13 cellular contexts compared by ENCODE assay signal in genomic region chr12:93149228-93149627, GRCh38.
A peak's percentile ranks its signal among the peaks of the same experiment; 100 is the strongest.
DNase-seq lines count a peak whose midpoint lies in the region; ATAC-seq and TF ChIP-seq lines count a peak whose summit lies in the region.
"Had no signal": no experiment of that assay in that cellular context is flagged by ENCODE, and none has a peak within 500 bp of the region (broad histone marks: within the 10 kb centered on the region; RNA-seq: fewer than 3 reads in every experiment).

No MANE protein-coding gene starts in this region.

- no peaks in the 10 kb centered on the region for H3K9me2 ChIP-seq in hepatocyte (replicated peaks; ENCODE audit: insufficient read depth)

- H2BK120ac ChIP-seq in trophoblast cell (ENCODE audit: insufficient read depth, low read length, poor library complexity), result no peak overlapping the region

- TF ChIP-seq EP300 in gastroesophageal sphincter (IDR thresholded peaks at IDR 0.05), result no peak

- H3K79me2 ChIP-seq in hepatocyte (no peaks in the 10 kb centered on the region), trophoblast cell (ENCODE audit: control insufficient read depth, insufficient read depth, low read length, poor library complexity) (no peaks in the 10 kb centered on the region)

- H3K27ac ChIP-seq in hepatocyte (peak overlapping the region; percentile 90), trophoblast cell (ENCODE audit: low read depth, low read length) (no peak overlapping the region), gastroesophageal sphincter (no peak overlapping the region)

- no peak overlapping the region for H3K4ac ChIP-seq in trophoblast cell (ENCODE audit: low read depth, low read length)

- no peak overlapping the region for H3K18ac ChIP-seq in trophoblast cell (ENCODE audit: low read length)

- peak; percentile 26 for DNase-seq in LoVo (ENCODE audit: low spot score)
- peak; percentile 62 for DNase-seq in hepatocyte (ENCODE audit: low spot score)
- DNase-seq in trophoblast cell, result peak; percentile 45 to 58
- no peak for DNase-seq in activated effector memory CD4-positive, alpha-beta T cell treated with anti-CD3 and anti-CD28 coated beads, Interleukin-2, amount 50 U/mL, for 16 hours
- DNase-seq: CD8-positive, alpha-beta T cell; COR-L47; DND-41; GDM1; HCEC 1CT had no signal

- no peak overlapping the region for H4K12ac ChIP-seq in trophoblast cell (ENCODE audit: low read depth, low read length)

- H2AK5ac ChIP-seq in trophoblast cell (ENCODE audit: low read length), result no peak overlapping the region

- no peak overlapping the region for H3K4me3 ChIP-seq in hepatocyte
- no peak overlapping the region for H3K4me3 ChIP-seq in trophoblast cell (ENCODE audit: low read depth, low read length)
- H3K4me3 ChIP-seq in gastroesophageal sphincter, result no peak overlapping the region

- H2BK12ac ChIP-seq in trophoblast cell (ENCODE audit: low read length), result no peak overlapping the region

- H3K4me2 ChIP-seq in hepatocyte (no peak overlapping the region), trophoblast cell (ENCODE audit: low read length) (no peak overlapping the region)

- no peak overlapping the region for H3K9ac ChIP-seq in trophoblast cell (ENCODE audit: low read length)

- no peak overlapping the region for H3K23ac ChIP-seq in trophoblast cell (ENCODE audit: low read length)

- no peaks in the 10 kb centered on the region for H3K9me3 ChIP-seq in hepatocyte (ENCODE audit: low read depth)
- no peaks in the 10 kb centered on the region for H3K9me3 ChIP-seq in trophoblast cell (ENCODE audit: insufficient read depth, low read depth, low read length)
- no peaks in the 10 kb centered on the region for H3K9me3 ChIP-seq in gastroesophageal sphincter

- H3K4me1 ChIP-seq in hepatocyte (ENCODE audit: insufficient read depth) (peaks cover 27% of the 10 kb centered on the region), trophoblast cell (ENCODE audit: control insufficient read depth in 1 of 2, insufficient read depth in 2 of 2, low read length in 2 of 2) (peaks cover 0 to 2% of the 10 kb centered on the region in 2 experiments), gastroesophageal sphincter (peaks cover 0 to 11% (median 6%) of the 10 kb centered on the region in 3 donors)

- no peak for ATAC-seq in gastroesophageal sphincter
- ATAC-seq in GM18498 (IDR thresholded peaks at IDR 0.05; ENCODE audit: unreplicated experiment), result no peak
- ATAC-seq in GM18858 (IDR thresholded peaks at IDR 0.05; ENCODE audit: unreplicated experiment), result no peak
- ATAC-seq: CD8-positive, alpha-beta T cell; HepG2 had no signal

- H3K14ac ChIP-seq in trophoblast cell (ENCODE audit: low read length), result no peak overlapping the region

- no peak for TF ChIP-seq POLR2A in gastroesophageal sphincter (IDR thresholded peaks at IDR 0.05)

- no peak overlapping the region for H4K91ac ChIP-seq in trophoblast cell (ENCODE audit: low read depth, low read length)

- WGBS in hepatocyte (ENCODE audit: low lambda C conversion rate, missing lambda C conversion rate), result 70% methylated on average over 2 of the region's 2 CpGs
- no CpG with 5 or more reads among the region's 2 CpGs for WGBS in trophoblast cell (ENCODE audit: extremely low coverage, insufficient coverage, insufficient read length)
- 100% methylated on average over 2 of the region's 2 CpGs for WGBS in gastroesophageal sphincter (ENCODE audit: low coverage in 1 of 2), 2 donors

- H4K20me1 ChIP-seq in hepatocyte (ENCODE audit: insufficient read depth, poor library complexity, severe bottlenecking), result no peaks in the 10 kb centered on the region

- no peak for TF ChIP-seq CTCF in hepatocyte (IDR thresholded peaks at IDR 0.05; ENCODE audit: poor library complexity)
- no peak for TF ChIP-seq CTCF in gastroesophageal sphincter (IDR thresholded peaks at IDR 0.05)

- H3K27me3 ChIP-seq in hepatocyte (no peaks in the 10 kb centered on the region), trophoblast cell (ENCODE audit: insufficient read depth, low read length) (no peaks in the 10 kb centered on the region), gastroesophageal sphincter (no peaks in the 10 kb centered on the region)

- H2AFZ ChIP-seq in hepatocyte, result no peak overlapping the region
- no peak overlapping the region for H2AFZ ChIP-seq in trophoblast cell (ENCODE audit: insufficient read depth, low read length, poor library complexity)

- no peak overlapping the region for H2BK5ac ChIP-seq in trophoblast cell (ENCODE audit: low read depth, low read length, poor library complexity)

- no peaks in the 10 kb centered on the region for H3K79me1 ChIP-seq in trophoblast cell (ENCODE audit: low read length)

- no peaks in the 10 kb centered on the region for H3K36me3 ChIP-seq in hepatocyte (replicated peaks; ENCODE audit: insufficient read depth, low read depth)
- no peaks in the 10 kb centered on the region for H3K36me3 ChIP-seq in trophoblast cell (ENCODE audit: control insufficient read depth in 1 of 2, insufficient read depth in 2 of 2, low read length in 2 of 2)
- no peaks in the 10 kb centered on the region for H3K36me3 ChIP-seq in gastroesophageal sphincter

- H4K8ac ChIP-seq in trophoblast cell (ENCODE audit: low read depth, low read length), result no peak overlapping the region
